ENCODE assay signal across 17 cellular contexts in the genomic region with DNA sequence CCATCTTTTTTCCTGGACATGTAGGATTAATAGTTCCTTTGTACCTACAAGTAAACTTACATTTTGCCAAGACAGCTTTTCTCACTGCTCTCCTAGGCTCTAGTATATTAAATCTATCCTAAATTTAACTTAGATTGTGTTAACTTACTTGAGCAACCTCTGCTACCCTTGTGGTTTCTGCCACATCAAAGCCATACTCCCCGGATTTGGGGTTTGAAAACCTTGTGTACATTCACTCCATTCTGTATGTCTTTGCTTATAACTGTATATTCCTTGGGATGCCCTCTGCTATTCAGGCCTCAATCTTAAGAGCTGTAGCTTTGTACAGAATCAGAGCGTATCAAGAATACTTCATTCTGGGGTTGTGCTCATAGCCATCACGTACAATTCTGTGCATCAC.
DNase-seq lines count a peak whose midpoint lies in the region; ATAC-seq and TF ChIP-seq lines count a peak whose summit lies in the region.
"Had no signal": no experiment of that assay in that cellular context is flagged by ENCODE, and none has a peak within 500 bp of the region (broad histone marks: within the 10 kb centered on the region; RNA-seq: fewer than 3 reads in every experiment).

No MANE protein-coding gene starts in this region.

- H3K27ac ChIP-seq in CD8-positive, alpha-beta T cell (ENCODE audit: low read depth, low read length), result no peak overlapping the region
- H3K27ac ChIP-seq in SK-N-SH (ENCODE audit: low read depth in 2 of 2, low read length in 1 of 2) (no peak overlapping the region), foreskin keratinocyte (no peak overlapping the region)
- H3K27ac ChIP-seq: esophagus muscularis mucosa, skin epidermis, transverse colon had no signal

- no peak for TF ChIP-seq CTCF in CD8-positive, alpha-beta T cell (IDR thresholded peaks at IDR 0.05)
- TF ChIP-seq CTCF in SK-N-SH (IDR thresholded peaks at IDR 0.05) (no peak), foreskin keratinocyte (conservative IDR thresholded peaks at IDR 0.05) (no peak)

- intact Hi-C loops in CD8-positive, alpha-beta T cell (cut with DNase I, micrococcal nuclease), result loop anchor here (5.0 to 10.0 kb wide), 5 partner anchors 42 to 222 kb away; partner anchors contain the start of genes HEXA (in 2 of the 2) and ARIH1 (in 1 of the 2)

- no peak overlapping the region for H3K27ac Mint-ChIP-seq in CD8-positive, alpha-beta T cell
- no peak overlapping the region for H3K27ac Mint-ChIP-seq in activated CD4-positive, alpha-beta T cell treated with anti-CD3 and anti-CD28 coated beads, Interleukin-2, amount 10 ng/mL, durations not matched to agents 7 days and 5 days
- H3K27ac Mint-ChIP-seq: B cell; stimulated activated memory B cell treated with anti-CD40 and anti-IgM and Interleukin-4, amounts not matched to agents 10 μg/mL and 1 μg/mL and 100 μg/mL, for 72 hours had no signal

- DNase-seq in CD1c-positive myeloid dendritic cell (ENCODE audit: extremely low spot score) (peak; percentile 16), SK-N-SH (no peak), foreskin keratinocyte (no peak), erythroblast (lab: John Stamatoyannopoulos, UW) (no peak)
- peak in 6 of 7 experiments; percentile 11 to 66 (median 38) for DNase-seq in CD8-positive, alpha-beta T cell
- peak; percentile 75 for DNase-seq in activated CD4-positive, alpha-beta T cell treated with anti-CD3 and anti-CD28 coated beads, Interleukin-2, amount 10 ng/mL, durations not matched to agents 7 days and 5 days
- peak; percentile 53 for DNase-seq in central memory CD4-positive, alpha-beta T cell
- DNase-seq: DMS79 treated with DMSO at 0.1 percent for 48 hours, HCEC 1CT, NCI-H2081, NCI-H510A treated with DMSO at 0.1 percent for 48 hours, SHP77, transverse colon had no signal

- H3K4me2 ChIP-seq in SK-N-SH, result no peak overlapping the region

- no peaks in the 10 kb centered on the region for H3K9me3 Mint-ChIP-seq in CD8-positive, alpha-beta T cell
- H3K9me3 Mint-ChIP-seq in activated CD4-positive, alpha-beta T cell treated with anti-CD3 and anti-CD28 coated beads, Interleukin-2, amount 10 ng/mL, durations not matched to agents 7 days and 5 days, result no peaks in the 10 kb centered on the region

- H3K9ac ChIP-seq in SK-N-SH, result no peak overlapping the region

- no peak for TF ChIP-seq RAD21 in SK-N-SH (IDR thresholded peaks at IDR 0.05; ENCODE audit: low read length)

- peak overlapping the region; percentile 42 for H3K4me3 Mint-ChIP-seq in CD8-positive, alpha-beta T cell
- H3K4me3 Mint-ChIP-seq in activated CD4-positive, alpha-beta T cell treated with anti-CD3 and anti-CD28 coated beads, Interleukin-2, amount 10 ng/mL, durations not matched to agents 7 days and 5 days, result no peak overlapping the region
- H3K4me3 Mint-ChIP-seq: B cell; stimulated activated memory B cell treated with anti-CD40 and anti-IgM and Interleukin-4, amounts not matched to agents 10 μg/mL and 1 μg/mL and 100 μg/mL, for 72 hours had no signal

- H3K9me2 ChIP-seq in SK-N-SH, result no peaks in the 10 kb centered on the region

- no peak for TF ChIP-seq POLR2A in erythroblast (IDR thresholded peaks at IDR 0.05; ENCODE audit: low read length)

- no peaks in the 10 kb centered on the region for H3K27me3 ChIP-seq in CD8-positive, alpha-beta T cell (ENCODE audit: insufficient read depth, low read length)
- H3K27me3 ChIP-seq in SK-N-SH (ENCODE audit: insufficient read depth) (no peaks in the 10 kb centered on the region), foreskin keratinocyte (no peaks in the 10 kb centered on the region)
- H3K27me3 ChIP-seq: esophagus muscularis mucosa, transverse colon had no signal

- no peak for TF ChIP-seq EP300 in SK-N-SH (IDR thresholded peaks at IDR 0.05; ENCODE audit: borderline replicate concordance in 1 of 2, low read depth in 1 of 2, low read length in 1 of 2)

- no peaks in the 10 kb centered on the region for H3K36me3 ChIP-seq in CD8-positive, alpha-beta T cell (ENCODE audit: insufficient read depth, low read length)
- peaks cover 0 to 29% of the 10 kb centered on the region in 2 experiments for H3K36me3 ChIP-seq in SK-N-SH (replicated peaks in 1 of 2; ENCODE audit: control insufficient read depth in 1 of 2, insufficient read depth in 2 of 2, low read length in 1 of 2)
- H3K36me3 ChIP-seq: esophagus muscularis mucosa, transverse colon had no signal

- peak; percentile 71 for ATAC-seq in CD8-positive, alpha-beta T cell
- no peak for ATAC-seq in foreskin keratinocyte
- ATAC-seq: stimulated activated memory B cell treated with anti-CD40 and anti-IgM and Interleukin-4, amounts not matched to agents 10 μg/mL and 1 μg/mL and 100 μg/mL, for 72 hours had no signal

- WGBS in SK-N-SH (ENCODE audit: low lambda C conversion rate), result 98% methylated on average over 3 of the region's 3 CpGs

- H3K36me3 Mint-ChIP-seq in CD8-positive, alpha-beta T cell, result peaks cover 14% of the 10 kb centered on the region
- H3K36me3 Mint-ChIP-seq in activated CD4-positive, alpha-beta T cell treated with anti-CD3 and anti-CD28 coated beads, Interleukin-2, amount 10 ng/mL, durations not matched to agents 7 days and 5 days (ENCODE audit: low read depth), result peaks cover 5% of the 10 kb centered on the region

- H2AFZ ChIP-seq in SK-N-SH (ENCODE audit: low read depth), result no peak overlapping the region

- peaks cover 20% of the 10 kb centered on the region for H3F3A ChIP-seq in SK-N-SH (replicated peaks; ENCODE audit: insufficient read depth)

- CTCF ChIA-PET in CD8-positive, alpha-beta T cell (lab: Charles Lee), result interaction anchor here (1.2 to 2.1 kb wide), 3 partner anchors 56 to 221 kb away, joined by 3 to 16 read pairs (median 8); no protein-coding TSS in a partner anchor
- CTCF ChIA-PET in activated CD4-positive, alpha-beta T cell treated with anti-CD3 and anti-CD28 coated beads, Interleukin-2, amount 10 ng/mL, durations not matched to agents 7 days and 5 days (lab: Charles Lee), result no interaction called here
- CTCF ChIA-PET in SK-N-SH (lab: Yijun Ruan, JAX), result interaction anchor here (1.4 to 1.6 kb wide), 2 partner anchors 61 to 222 kb away, joined by 3 to 5 read pairs; no protein-coding TSS in a partner anchor

- peaks cover 92% of the 10 kb centered on the region for H3K79me2 ChIP-seq in SK-N-SH (ENCODE audit: insufficient read depth)

- H3K4me3 ChIP-seq in CD8-positive, alpha-beta T cell (ENCODE audit: low read depth, low read length), result no peak overlapping the region
- H3K4me3 ChIP-seq in SK-N-SH (ENCODE audit: low read depth in 2 of 2, low read length in 1 of 2), result no peak overlapping the region
- H3K4me3 ChIP-seq: esophagus muscularis mucosa, skin epidermis, transverse colon had no signal

- H3K4me1 Mint-ChIP-seq in CD8-positive, alpha-beta T cell (ENCODE audit: low read depth), result peaks cover 61% of the 10 kb centered on the region
- peaks cover 33% of the 10 kb centered on the region for H3K4me1 Mint-ChIP-seq in activated CD4-positive, alpha-beta T cell treated with anti-CD3 and anti-CD28 coated beads, Interleukin-2, amount 10 ng/mL, durations not matched to agents 7 days and 5 days

- H3K4me1 ChIP-seq in CD8-positive, alpha-beta T cell (ENCODE audit: insufficient read depth, low read length), result peaks cover 24% of the 10 kb centered on the region
- H3K4me1 ChIP-seq in SK-N-SH (ENCODE audit: control insufficient read depth in 1 of 2, insufficient read depth in 2 of 2, low read depth in 1 of 2, low read length in 1 of 2), result no peaks in the 10 kb centered on the region
- H3K4me1 ChIP-seq in foreskin keratinocyte, result no peaks in the 10 kb centered on the region

- H3K27me3 Mint-ChIP-seq in CD8-positive, alpha-beta T cell (ENCODE audit: low read depth), result no peaks in the 10 kb centered on the region
- no peaks in the 10 kb centered on the region for H3K27me3 Mint-ChIP-seq in activated CD4-positive, alpha-beta T cell treated with anti-CD3 and anti-CD28 coated beads, Interleukin-2, amount 10 ng/mL, durations not matched to agents 7 days and 5 days
- H3K27me3 Mint-ChIP-seq: B cell; stimulated activated memory B cell treated with anti-CD40 and anti-IgM and Interleukin-4, amounts not matched to agents 10 μg/mL and 1 μg/mL and 100 μg/mL, for 72 hours had no signal

- peaks cover 50% of the 10 kb centered on the region for H4K20me1 ChIP-seq in SK-N-SH (ENCODE audit: insufficient read depth)

- no peaks in the 10 kb centered on the region for H3K9me3 ChIP-seq in CD8-positive, alpha-beta T cell (ENCODE audit: low read length)
- H3K9me3 ChIP-seq in SK-N-SH, result peaks cover 4% of the 10 kb centered on the region; the same call in 1 of the 2 replicates
- H3K9me3 ChIP-seq: esophagus muscularis mucosa, transverse colon had no signal

- POLR2A ChIA-PET in CD8-positive, alpha-beta T cell (lab: Charles Lee), result interaction anchor here (0.6 kb wide), 1 partner anchor 440 kb away, joined by 3 read pairs; no protein-coding TSS in a partner anchor
- POLR2A ChIA-PET in activated CD4-positive, alpha-beta T cell treated with anti-CD3 and anti-CD28 coated beads, Interleukin-2, amount 10 ng/mL, durations not matched to agents 7 days and 5 days (lab: Charles Lee), result no interaction called here
- POLR2A ChIA-PET in SK-N-SH (lab: Yijun Ruan, JAX), result no interaction called here

TF ChIP-seq in SK-N-SH, 30 proteins besides CTCF, POLR2A, EP300 and RAD21 (continues in another document):
- TF ChIP-seq FOXM1 (IDR thresholded peaks at IDR 0.05; ENCODE audit: low read depth) (no peak), POLR2AphosphoS5 (IDR thresholded peaks at IDR 0.05; ENCODE audit: low read depth, low read length) (no peak), EZH2phosphoT487 (IDR thresholded peaks at IDR 0.05; ENCODE audit: borderline replicate concordance, low read depth) (no peak), NFIC (IDR thresholded peaks at IDR 0.05; ENCODE audit: borderline replicate concordance) (no peak), TAF1 (IDR thresholded peaks at IDR 0.05; ENCODE audit: borderline replicate concordance, low read depth, low read length) (no peak), JUND (IDR thresholded peaks at IDR 0.05) (no peak)
- TF ChIP-seq, protein P1, sequence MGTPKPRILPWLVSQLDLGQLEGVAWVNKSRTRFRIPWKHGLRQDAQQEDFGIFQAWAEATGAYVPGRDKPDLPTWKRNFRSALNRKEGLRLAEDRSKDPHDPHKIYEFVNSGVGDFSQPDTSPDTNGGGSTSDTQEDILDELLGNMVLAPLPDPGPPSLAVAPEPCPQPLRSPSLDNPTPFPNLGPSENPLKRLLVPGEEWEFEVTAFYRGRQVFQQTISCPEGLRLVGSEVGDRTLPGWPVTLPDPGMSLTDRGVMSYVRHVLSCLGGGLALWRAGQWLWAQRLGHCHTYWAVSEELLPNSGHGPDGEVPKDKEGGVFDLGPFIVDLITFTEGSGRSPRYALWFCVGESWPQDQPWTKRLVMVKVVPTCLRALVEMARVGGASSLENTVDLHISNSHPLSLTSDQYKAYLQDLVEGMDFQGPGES (IDR thresholded peaks at IDR 0.05; ENCODE audit: low read depth, low read length), result no peak
- TF ChIP-seq, protein P2, sequence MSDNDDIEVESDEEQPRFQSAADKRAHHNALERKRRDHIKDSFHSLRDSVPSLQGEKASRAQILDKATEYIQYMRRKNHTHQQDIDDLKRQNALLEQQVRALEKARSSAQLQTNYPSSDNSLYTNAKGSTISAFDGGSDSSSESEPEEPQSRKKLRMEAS (IDR thresholded peaks at IDR 0.05; ENCODE audit: low read depth), result no peak

Comparison
In these comparisons a context has a peak if more than half of its experiments do, and no peak if none do; other contexts are left out.
1. DNase-seq: peak in CD1c-positive myeloid dendritic cell (single experiment), CD8-positive, alpha-beta T cell (6 of 7), activated CD4-positive, alpha-beta T cell treated with anti-CD3 and anti-CD28 coated beads, Interleukin-2, amount 10 ng/mL, durations not matched to agents 7 days and 5 days (single experiment) and central memory CD4-positive, alpha-beta T cell (single experiment); none in SK-N-SH (single experiment), foreskin keratinocyte (0 of 2) and erythroblast (0 of 2).